15 cellular contexts compared by ENCODE assay signal in genomic region chr4:2048831-2049230, GRCh38. TPM values are rescaled to one million over a fixed set of nuclear protein-coding genes. Genes with fewer than 3 reads are reported as not detected.
DNase-seq lines count a peak whose midpoint lies in the region; ATAC-seq and TF ChIP-seq lines count a peak whose summit lies in the region.
"Had no signal": no experiment of that assay in that cellular context is flagged by ENCODE, and none has a peak within 500 bp of the region (broad histone marks: within the 10 kb centered on the region; RNA-seq: fewer than 3 reads in every experiment).

No MANE protein-coding gene starts in this region.

- H3K9me3 Mint-ChIP-seq in type B pancreatic cell: no peaks in the 10 kb centered on the region
- H3K9me3 Mint-ChIP-seq: CD4-positive, CD25-positive, alpha-beta regulatory T cell had no signal

- H3K27me3 ChIP-seq in heart left ventricle: peaks cover 5 to 60% (median 20%) of the 10 kb centered on the region in 9 donors

- H3K4me1 ChIP-seq in heart left ventricle: no peaks in the 10 kb centered on the region
- H3K4me1 ChIP-seq: A549 had no signal

- no peak overlapping the region for H3K27ac Mint-ChIP-seq in type B pancreatic cell
- H3K27ac Mint-ChIP-seq: CD4-positive, CD25-positive, alpha-beta regulatory T cell had no signal

- H3K4me3 ChIP-seq in heart left ventricle (no peak overlapping the region), NB4 (ENCODE audit: low read depth, low read length) (no peak overlapping the region), fibroblast of the aortic adventitia (ENCODE audit: low read depth, low read length) (no peak overlapping the region)
- H3K4me3 ChIP-seq: A549 had no signal

- H3K9me3 ChIP-seq in heart left ventricle: peaks cover 0 to 5% (median 0%) of the 10 kb centered on the region in 12 donors

- no peak overlapping the region for H3K27ac ChIP-seq in heart left ventricle

- ATAC-seq in heart left ventricle: no peak
- ATAC-seq in SK-N-SH treated with all-trans-retinoic acid at 6 μM for 48 hours: no peak
- ATAC-seq: A549 had no signal

- no peaks in the 10 kb centered on the region for H3K4me1 Mint-ChIP-seq in type B pancreatic cell (ENCODE audit: unreplicated experiment)
- H3K4me1 Mint-ChIP-seq: CD4-positive, CD25-positive, alpha-beta regulatory T cell had no signal

- TF ChIP-seq CTCF in heart left ventricle (IDR thresholded peaks at IDR 0.05): no peak
- TF ChIP-seq CTCF in NB4 (IDR thresholded peaks at IDR 0.05; ENCODE audit: low read depth, low read length): no peak
- TF ChIP-seq CTCF in fibroblast of the aortic adventitia (IDR thresholded peaks at IDR 0.05; ENCODE audit: insufficient read depth, low read length): no peak
- no peak for TF ChIP-seq CTCF in type B pancreatic cell (conservative IDR thresholded peaks at IDR 0.05)

- WGBS in heart left ventricle, 4 donors: 89 to 95% (median 94%) methylated on average over 8 of the region's 8 CpGs

- TF ChIP-seq POLR2A in heart left ventricle (IDR thresholded peaks at IDR 0.05) (no peak), NB4 (IDR thresholded peaks at IDR 0.05; ENCODE audit: extremely low read depth, insufficient read length) (no peak)

- H3K36me3 ChIP-seq in heart left ventricle: no peaks in the 10 kb centered on the region

- H3K36me3 Mint-ChIP-seq in type B pancreatic cell: no peaks in the 10 kb centered on the region
- H3K36me3 Mint-ChIP-seq: CD4-positive, CD25-positive, alpha-beta regulatory T cell had no signal

- no peak overlapping the region for H3K4me3 Mint-ChIP-seq in type B pancreatic cell

- H3K27me3 Mint-ChIP-seq in type B pancreatic cell: peaks cover 17% of the 10 kb centered on the region

- DNase-seq in cardiac septum (ENCODE audit: low spot score) (peak; percentile 2), heart left ventricle (no peak), NB4 (ENCODE audit: low read depth) (peak; percentile 2), fibroblast of the aortic adventitia (ENCODE audit: low read depth) (peak; percentile 13), type B pancreatic cell (ENCODE audit: extremely low spot score, unreplicated experiment) (peak; percentile 37), HCEC 1CT (no peak)
- DNase-seq in activated CD4-positive, alpha-beta T cell treated with anti-CD3 and anti-CD28 coated beads, Interleukin-2, amount 50 U/mL, for 1 hour: no peak
- DNase-seq: CD4-positive, CD25-positive, alpha-beta regulatory T cell; DMS79; GDM1; IMR-90; NCI-H1048; NCI-H345 had no signal

- intact Hi-C loops in cardiac septum (cut with DNase I) (no loop called here), heart left ventricle (cut with DNase I) (no loop called here)

TF ChIP-seq in SK-N-SH treated with all-trans-retinoic acid at 6 μM for 48 hours, 23 proteins besides CTCF, POLR2A, EP300 and RAD21:
- TF ChIP-seq ZNF8 (CRISPR knock-in tag; IDR thresholded peaks at IDR 0.05): no peak
- TF ChIP-seq GLIS3 (CRISPR knock-in tag; IDR thresholded peaks at IDR 0.05): no peak
- TF ChIP-seq TSHZ2 (CRISPR knock-in tag; IDR thresholded peaks at IDR 0.05): no peak

RNA-seq across cellular contexts. Expression of gene NAT8L, which starts 10.3 kb away (rescaled TPM):
- 1.1 TPM for total RNA-seq in cardiac septum
- total RNA-seq in heart left ventricle: 1 to 10 TPM in 1 of 9 donors, under 1 TPM in 8; 0.19 to 3.1 (median 0.33) TPM
- polyA plus RNA-seq in heart left ventricle: under 1 TPM; 0.27 to 0.30 TPM
- total RNA-seq in fibroblast of the aortic adventitia (ENCODE audit: low replicate concordance): 0.09 and 0.25 TPM in 2 replicates
- 9.6 and 14.9 TPM in 2 replicates for total RNA-seq in type B pancreatic cell (ENCODE audit: low replicate concordance)
- total RNA-seq: IMR-90 had no signal

RNA-seq across cellular contexts. Expression of gene NELFA, which starts 40.1 kb away (rescaled TPM):
- total RNA-seq in cardiac septum (14.7 TPM), heart left ventricle (10 to 100 TPM in 5 of 9 donors, 1 to 10 TPM in 4; 8.1 to 14.9 (median 10.3) TPM), fibroblast of the aortic adventitia (ENCODE audit: low replicate concordance) (14.8 and 26.2 TPM in 2 replicates), type B pancreatic cell (ENCODE audit: low replicate concordance) (42.2 and 44.8 TPM in 2 replicates)
- 10 to 100 TPM; 10.4 to 12.8 TPM for polyA plus RNA-seq in heart left ventricle

Comparison
In these comparisons a context has a peak if more than half of its experiments do, and no peak if none do; other contexts are left out.
1. DNase-seq: peak in cardiac septum (single experiment), NB4 (single experiment), fibroblast of the aortic adventitia (single experiment) and type B pancreatic cell (single experiment); none in heart left ventricle (0 of 5), HCEC 1CT (single experiment) and activated CD4-positive, alpha-beta T cell treated with anti-CD3 and anti-CD28 coated beads, Interleukin-2, amount 50 U/mL, for 1 hour (single experiment).